In the genomic region with DNA sequence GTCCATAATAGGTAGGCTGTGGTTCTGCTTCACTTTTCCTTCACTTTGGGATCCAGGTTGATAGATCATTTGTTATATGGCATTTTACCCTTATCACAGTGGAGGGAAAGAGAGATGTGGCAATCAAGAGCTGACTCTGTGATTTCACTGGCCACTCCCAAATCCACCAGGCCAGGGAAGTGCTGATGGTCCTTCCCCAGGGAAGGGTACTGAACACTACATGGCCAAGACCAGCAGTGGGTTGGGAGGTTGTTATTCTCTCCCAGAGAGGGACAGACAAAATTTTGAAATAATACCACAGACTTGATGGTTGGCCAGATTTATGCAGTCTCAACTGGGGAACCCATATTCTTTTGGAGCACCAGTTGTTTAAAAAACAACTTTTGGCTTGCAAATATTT, we compare ENCODE assay signal across 1 cellular context.
TF ChIP-seq lines count a peak whose summit lies in the region.

No MANE protein-coding gene starts in this region.

TF ChIP-seq in WTC11, 78 proteins besides CTCF, POLR2A, EP300 and RAD21 (continued from another document):
- TF ChIP-seq, protein P1, sequence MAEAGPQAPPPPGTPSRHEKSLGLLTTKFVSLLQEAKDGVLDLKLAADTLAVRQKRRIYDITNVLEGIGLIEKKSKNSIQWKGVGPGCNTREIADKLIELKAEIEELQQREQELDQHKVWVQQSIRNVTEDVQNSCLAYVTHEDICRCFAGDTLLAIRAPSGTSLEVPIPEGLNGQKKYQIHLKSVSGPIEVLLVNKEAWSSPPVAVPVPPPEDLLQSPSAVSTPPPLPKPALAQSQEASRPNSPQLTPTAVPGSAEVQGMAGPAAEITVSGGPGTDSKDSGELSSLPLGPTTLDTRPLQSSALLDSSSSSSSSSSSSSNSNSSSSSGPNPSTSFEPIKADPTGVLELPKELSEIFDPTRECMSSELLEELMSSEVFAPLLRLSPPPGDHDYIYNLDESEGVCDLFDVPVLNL (CRISPR knock-in tag; IDR thresholded peaks at IDR 0.05; ENCODE audit: borderline replicate concordance, low read depth), result no peak
- TF ChIP-seq TP53 (CRISPR knock-in tag; IDR thresholded peaks at IDR 0.05), result no peak
- TF ChIP-seq ZBTB43 (CRISPR knock-in tag; IDR thresholded peaks at IDR 0.05), result no peak
- TF ChIP-seq IRF2 (CRISPR knock-in tag; IDR thresholded peaks at IDR 0.05; ENCODE audit: borderline replicate concordance, low read depth), result no peak
- no peak for TF ChIP-seq GTF2I (CRISPR knock-in tag; conservative IDR thresholded peaks at IDR 0.05)
- TF ChIP-seq, protein P2, sequence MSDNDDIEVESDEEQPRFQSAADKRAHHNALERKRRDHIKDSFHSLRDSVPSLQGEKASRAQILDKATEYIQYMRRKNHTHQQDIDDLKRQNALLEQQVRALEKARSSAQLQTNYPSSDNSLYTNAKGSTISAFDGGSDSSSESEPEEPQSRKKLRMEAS (CRISPR knock-in tag; IDR thresholded peaks at IDR 0.05), result no peak
- TF ChIP-seq ZNF219 (CRISPR knock-in tag; IDR thresholded peaks at IDR 0.05; ENCODE audit: borderline replicate concordance), result no peak
- TF ChIP-seq, protein P3, sequence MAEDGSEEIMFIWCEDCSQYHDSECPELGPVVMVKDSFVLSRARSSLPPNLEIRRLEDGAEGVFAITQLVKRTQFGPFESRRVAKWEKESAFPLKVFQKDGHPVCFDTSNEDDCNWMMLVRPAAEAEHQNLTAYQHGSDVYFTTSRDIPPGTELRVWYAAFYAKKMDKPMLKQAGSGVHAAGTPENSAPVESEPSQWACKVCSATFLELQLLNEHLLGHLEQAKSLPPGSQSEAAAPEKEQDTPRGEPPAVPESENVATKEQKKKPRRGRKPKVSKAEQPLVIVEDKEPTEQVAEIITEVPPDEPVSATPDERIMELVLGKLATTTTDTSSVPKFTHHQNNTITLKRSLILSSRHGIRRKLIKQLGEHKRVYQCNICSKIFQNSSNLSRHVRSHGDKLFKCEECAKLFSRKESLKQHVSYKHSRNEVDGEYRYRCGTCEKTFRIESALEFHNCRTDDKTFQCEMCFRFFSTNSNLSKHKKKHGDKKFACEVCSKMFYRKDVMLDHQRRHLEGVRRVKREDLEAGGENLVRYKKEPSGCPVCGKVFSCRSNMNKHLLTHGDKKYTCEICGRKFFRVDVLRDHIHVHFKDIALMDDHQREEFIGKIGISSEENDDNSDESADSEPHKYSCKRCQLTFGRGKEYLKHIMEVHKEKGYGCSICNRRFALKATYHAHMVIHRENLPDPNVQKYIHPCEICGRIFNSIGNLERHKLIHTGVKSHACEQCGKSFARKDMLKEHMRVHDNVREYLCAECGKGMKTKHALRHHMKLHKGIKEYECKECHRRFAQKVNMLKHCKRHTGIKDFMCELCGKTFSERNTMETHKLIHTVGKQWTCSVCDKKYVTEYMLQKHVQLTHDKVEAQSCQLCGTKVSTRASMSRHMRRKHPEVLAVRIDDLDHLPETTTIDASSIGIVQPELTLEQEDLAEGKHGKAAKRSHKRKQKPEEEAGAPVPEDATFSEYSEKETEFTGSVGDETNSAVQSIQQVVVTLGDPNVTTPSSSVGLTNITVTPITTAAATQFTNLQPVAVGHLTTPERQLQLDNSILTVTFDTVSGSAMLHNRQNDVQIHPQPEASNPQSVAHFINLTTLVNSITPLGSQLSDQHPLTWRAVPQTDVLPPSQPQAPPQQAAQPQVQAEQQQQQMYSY (CRISPR knock-in tag; IDR thresholded peaks at IDR 0.05), result no peak
TF ChIP-seq in WTC11: peak in this region for 0.
